In genomic region chr10:20948723-20949327, GRCh38 we compare ENCODE assay signal across 13 cellular contexts. TPM values are rescaled to one million over a fixed set of nuclear protein-coding genes. Genes with fewer than 3 reads are reported as not detected.
DNase-seq lines count a peak whose midpoint lies in the region; ATAC-seq, FAIRE-seq and TF ChIP-seq lines count a peak whose summit lies in the region.
"Had no signal": no experiment of that assay in that cellular context is flagged by ENCODE, and none has a peak within 500 bp of the region (broad histone marks: within the 10 kb centered on the region; RNA-seq: fewer than 3 reads in every experiment).

No MANE protein-coding gene starts in this region.

- CTCF ChIA-PET in GM12878 (lab: Yijun Ruan, JAX) (no interaction called here), SK-N-SH (lab: Yijun Ruan, JAX) (interaction anchor here (1.1 to 1.8 kb wide), 4 partner anchors 9 to 321 kb away, joined by 3 to 5 read pairs (median 4); no protein-coding TSS in a partner anchor)

- H3K4me3 Mint-ChIP-seq in activated naive CD8-positive, alpha-beta T cell treated with anti-CD3 and anti-CD28 coated beads, Interleukin-2, amount 50 U/mL, for 24 hours, result no peak overlapping the region

- H2AFZ ChIP-seq in GM12878 (ENCODE audit: control insufficient read depth, low read depth, low read length) (peak overlapping the region; percentile 47), SK-N-SH (ENCODE audit: low read depth) (no peak overlapping the region)

- 11% methylated on average over 7 of the region's 7 CpGs for WGBS in GM12878 (ENCODE audit: insufficient coverage, insufficient replicate concordance, low lambda C conversion rate, missing lambda C conversion rate)
- WGBS in SK-N-SH (ENCODE audit: low lambda C conversion rate), result 67% methylated on average over 7 of the region's 7 CpGs

- H3K4me2 ChIP-seq in GM12878 (ENCODE audit: control insufficient read depth, insufficient read depth) (peak overlapping the region; percentile 88), SK-N-SH (no peak overlapping the region)

- FAIRE-seq in GM12878 (lab: Jason Lieb, UNC), result peak; percentile 61

- intact Hi-C loops in GM12878 (cut with micrococcal nuclease; ENCODE audit: unreplicated experiment), result no loop called here

- ATAC-seq in GM18520 (IDR thresholded peaks at IDR 0.05; ENCODE audit: unreplicated experiment) (peak; percentile 83), GM21528 (IDR thresholded peaks at IDR 0.05; ENCODE audit: low FRiP score, unreplicated experiment) (peak; percentile 66), HG03159 (IDR thresholded peaks at IDR 0.05; ENCODE audit: unreplicated experiment) (peak; percentile 76), GM12878 (peak; percentile 81)
- no peak for ATAC-seq in activated naive CD8-positive, alpha-beta T cell treated with anti-CD3 and anti-CD28 coated beads, Interleukin-2, amount 50 U/mL, for 24 hours

- SMC1A ChIA-PET in GM12878 (lab: Charles Lee; ENCODE audit: uncharacterized antibody, unreplicated experiment), result no interaction called here

- peaks cover 2% of the 10 kb centered on the region for H3K4me1 Mint-ChIP-seq in activated naive CD8-positive, alpha-beta T cell treated with anti-CD3 and anti-CD28 coated beads, Interleukin-2, amount 50 U/mL, for 24 hours

- no peaks in the 10 kb centered on the region for H3K9me3 ChIP-seq in GM12878 (replicated peaks; ENCODE audit: control insufficient read depth, insufficient read depth, low read length)
- no peaks in the 10 kb centered on the region for H3K9me3 ChIP-seq in SK-N-SH

- in situ Hi-C loops in GM12878 (cut with MboI), result no loop called here

- H4K20me1 ChIP-seq in GM12878 (ENCODE audit: control insufficient read depth, insufficient read depth) (no peaks in the 10 kb centered on the region), SK-N-SH (ENCODE audit: insufficient read depth) (no peaks in the 10 kb centered on the region)
- H4K20me1 ChIP-seq: BLaER1 treated with 17β-estradiol and CSF1 and Interleukin-3, amounts not matched to agents 10 nM and 100 nM had no signal

- TF ChIP-seq EP300 in GM12878 (IDR thresholded peaks at IDR 0.05; ENCODE audit: borderline replicate concordance in 1 of 2, control insufficient read depth in 1 of 2, low read depth in 2 of 2, low read length in 2 of 2), result no peak
- no peak for TF ChIP-seq EP300 in SK-N-SH (IDR thresholded peaks at IDR 0.05; ENCODE audit: borderline replicate concordance in 1 of 2, low read depth in 1 of 2, low read length in 1 of 2)

- no peaks in the 10 kb centered on the region for H3K9me2 ChIP-seq in SK-N-SH

- H3K27me3 ChIP-seq in GM12878 (replicated peaks in 1 of 2; ENCODE audit: control insufficient read depth in 2 of 2, insufficient read depth in 2 of 2, low read length in 1 of 2) (no peaks in the 10 kb centered on the region), SK-N-SH (ENCODE audit: insufficient read depth) (no peaks in the 10 kb centered on the region)
- H3K27me3 ChIP-seq: BLaER1 treated with 17β-estradiol and CSF1 and Interleukin-3, amounts not matched to agents 10 nM and 100 nM had no signal

- TF ChIP-seq RAD21 in GM12878 (IDR thresholded peaks at IDR 0.05; ENCODE audit: insufficient read depth, low read depth, low read length) (no peak), SK-N-SH (IDR thresholded peaks at IDR 0.05; ENCODE audit: low read length) (no peak)

- H3K27ac ChIP-seq in GM12878 (ENCODE audit: control insufficient read depth, insufficient read depth) (peak overlapping the region; percentile 48), SK-N-SH (ENCODE audit: low read depth in 2 of 2, low read length in 1 of 2) (peak overlapping the region in 1 of 2 experiments; percentile 99; a peak in 2 of 4 replicates), substantia nigra (ENCODE audit: low read depth, low read length, poor library complexity, severe bottlenecking) (no peak overlapping the region)
- H3K27ac ChIP-seq: BLaER1 treated with 17β-estradiol and CSF1 and Interleukin-3, amounts not matched to agents 10 nM and 100 nM had no signal

- H3K27ac Mint-ChIP-seq in activated naive CD8-positive, alpha-beta T cell treated with anti-CD3 and anti-CD28 coated beads, Interleukin-2, amount 50 U/mL, for 24 hours, result no peak overlapping the region

- H3K4me1 ChIP-seq in GM12878 (ENCODE audit: control insufficient read depth, insufficient read depth, low read length) (no peaks in the 10 kb centered on the region), SK-N-SH (ENCODE audit: control insufficient read depth in 1 of 2, insufficient read depth in 2 of 2, low read depth in 1 of 2, low read length in 1 of 2) (peaks cover 0 to 23% of the 10 kb centered on the region in 2 experiments; a peak in 2 of 4 replicates)

- H3F3A ChIP-seq in SK-N-SH (replicated peaks; ENCODE audit: insufficient read depth), result no peaks in the 10 kb centered on the region

- BruUV-seq in GM12878 (replicated peaks; lab: Mats Ljungman, UMichigan), result no TSS peak

- H3K79me2 ChIP-seq in GM12878 (ENCODE audit: control insufficient read depth, insufficient read depth, low read length) (no peaks in the 10 kb centered on the region), SK-N-SH (ENCODE audit: insufficient read depth) (no peaks in the 10 kb centered on the region)

- DNase-seq in GM12878 (ENCODE audit: low read depth, low spot score) (no peak), SK-N-SH (no peak), substantia nigra (lab: John Stamatoyannopoulos, UW) (no peak)
- no peak for DNase-seq in stimulated activated CD8-positive, alpha-beta memory T cell treated with anti-CD3 and anti-CD28 coated beads, Interleukin-4, amount 100 ng/mL, for 48 hours
- no peak for DNase-seq in activated naive CD8-positive, alpha-beta T cell treated with anti-CD3 and anti-CD28 coated beads, Interleukin-2, amount 50 U/mL, for 24 hours
- DNase-seq: activated CD8-positive, alpha-beta memory T cell treated with anti-CD3 and anti-CD28 coated beads, Interleukin-2, amount 50 U/mL, for 4 hours; midbrain; NCI-H1092 treated with DMSO at 0.1 percent for 48 hours; T-helper 2 cell had no signal

- RAD21 ChIA-PET in GM12878 (lab: Charles Lee; ENCODE audit: unreplicated experiment), result no interaction called here

- TF ChIP-seq CTCF in GM12878 (IDR thresholded peaks at IDR 0.05 in 2 of 3, conservative IDR thresholded peaks at IDR 0.05 in 1 of 3; ENCODE audit: control insufficient read depth in 2 of 3, extremely low read depth in 1 of 3, insufficient read depth in 1 of 3, low read depth in 3 of 3, low read length in 3 of 3) (no peak), SK-N-SH (IDR thresholded peaks at IDR 0.05) (no peak)

- H3K4me3 ChIP-seq in GM12878, result peak overlapping the region; percentile 55
- no peak overlapping the region for H3K4me3 ChIP-seq in SK-N-SH (ENCODE audit: low read depth in 2 of 2, low read length in 1 of 2)
- H3K4me3 ChIP-seq: BLaER1 treated with 17β-estradiol and CSF1 and Interleukin-3, amounts not matched to agents 10 nM and 100 nM had no signal

- H3K36me3 ChIP-seq in GM12878 (ENCODE audit: control insufficient read depth in 2 of 2, insufficient read depth in 2 of 2, low read length in 1 of 2) (no peaks in the 10 kb centered on the region), SK-N-SH (replicated peaks in 1 of 2; ENCODE audit: control insufficient read depth in 1 of 2, insufficient read depth in 2 of 2, low read length in 1 of 2) (peaks cover 0 to 8% of the 10 kb centered on the region in 2 experiments)
- H3K36me3 ChIP-seq: BLaER1 treated with 17β-estradiol and CSF1 and Interleukin-3, amounts not matched to agents 10 nM and 100 nM had no signal

- TF ChIP-seq POLR2A in GM12878 (IDR thresholded peaks at IDR 0.05; ENCODE audit: low read depth, low read length), result no peak

- no peaks in the 10 kb centered on the region for H3K36me3 Mint-ChIP-seq in activated naive CD8-positive, alpha-beta T cell treated with anti-CD3 and anti-CD28 coated beads, Interleukin-2, amount 50 U/mL, for 24 hours (ENCODE audit: low read depth)

- no peaks in the 10 kb centered on the region for H3K9me3 Mint-ChIP-seq in activated naive CD8-positive, alpha-beta T cell treated with anti-CD3 and anti-CD28 coated beads, Interleukin-2, amount 50 U/mL, for 24 hours

- POLR2A ChIA-PET in GM12878 (lab: Charles Lee) (no interaction called here), SK-N-SH (lab: Yijun Ruan, JAX) (no interaction called here)

- no peaks in the 10 kb centered on the region for H3K27me3 Mint-ChIP-seq in activated naive CD8-positive, alpha-beta T cell treated with anti-CD3 and anti-CD28 coated beads, Interleukin-2, amount 50 U/mL, for 24 hours

- no peak overlapping the region for H3K9ac ChIP-seq in GM12878 (ENCODE audit: control insufficient read depth, insufficient read depth, low read length)
- no peak overlapping the region for H3K9ac ChIP-seq in SK-N-SH
- H3K9ac ChIP-seq: BLaER1 treated with 17β-estradiol and CSF1 and Interleukin-3, amounts not matched to agents 10 nM and 100 nM had no signal

TF ChIP-seq in SK-N-SH, 30 proteins besides CTCF, POLR2A, EP300 and RAD21 (continues in another document):
- no peak for TF ChIP-seq USF1 (IDR thresholded peaks at IDR 0.05; ENCODE audit: borderline replicate concordance, low read depth)
- TF ChIP-seq RFX5 (IDR thresholded peaks at IDR 0.05; ENCODE audit: low read length), result no peak
- no peak for TF ChIP-seq TCF12 (IDR thresholded peaks at IDR 0.05)

RNA-seq across cellular contexts. Expression of gene NEBL, which starts 51.7 kb away (rescaled TPM):
- 1.6 and 2.3 TPM in 2 replicates for total RNA-seq in GM12878 (2013; cell fraction: nucleolus; rRNA removed)
- not detected in 2 replicates for total RNA-seq in GM12878 (2014; rRNA removed)
- 0.04 TPM in 1 of 2 replicates, not detected in the other for total RNA-seq in GM12878 (2014; rRNA removed; fragmentation: Illumina TruSeq; extraction: Trizol)
- total RNA-seq in GM12878 (2021), result 0.08 and 0.18 TPM in 2 replicates
- polyA plus RNA-seq in GM12878 (2011; ENCODE audit: low read depth), result not detected
- polyA plus RNA-seq in GM12878 (2011; rRNA removed), result 0.56 and 1.4 TPM in 2 replicates
- 0.28 and 0.36 TPM in 2 replicates for polyA plus RNA-seq in GM12878 (2011; cell fraction: cytosol; rRNA removed)
- 0.55 and 0.98 TPM in 2 replicates for polyA plus RNA-seq in GM12878 (2011; cell fraction: nucleus; rRNA removed)
- polyA plus RNA-seq in GM12878 (2012), result 0.03 and 0.07 TPM in 2 replicates
- polyA plus RNA-seq in GM12878 (2014; fragmentation: Illumina TruSeq; extraction: Trizol), result not detected in 2 replicates
- not detected for polyA plus RNA-seq in GM12878 (2014; fragmentation: Nextera tagmentation; extraction: Ambion mirVana)
- 0.03 TPM in 1 of 2 replicates, not detected in the other for polyA plus RNA-seq in GM12878 (2014; rRNA removed)
- polyA plus RNA-seq in GM12878 (2016; fragmentation: Nextera tagmentation; extraction: Ambion mirVana), result under 1 TPM in 1 of 2 experiments, not detected in 1; 0.04 TPM
- polyA minus RNA-seq in GM12878 (2011; rRNA and poly(A)+ RNA removed), result 1.2 and 1.4 TPM in 2 replicates
- polyA minus RNA-seq in GM12878 (2011; cell fraction: cytosol; rRNA and poly(A)+ RNA removed), result 0.40 TPM in 1 of 2 replicates, not detected in the other
- polyA minus RNA-seq in GM12878 (2011; cell fraction: nucleus; rRNA and poly(A)+ RNA removed), result 0.77 and 2.3 TPM in 2 replicates
- polyA plus RNA-seq in SK-N-SH (2012; rRNA removed), result 0.58 and 1.2 TPM in 2 replicates
- polyA plus RNA-seq in SK-N-SH (2012; cell fraction: cytosol; rRNA removed), result 1.4 and 2.1 TPM in 2 replicates
- 0.66 and 0.97 TPM in 2 replicates for polyA plus RNA-seq in SK-N-SH (2012; cell fraction: nucleus; rRNA removed)
